ENCODE assay signal across 29 cellular contexts in genomic region chr4:136662539-136662938, GRCh38.
DNase-seq lines count a peak whose midpoint lies in the region; TF ChIP-seq lines count a peak whose summit lies in the region.
"Had no signal": no experiment of that assay in that cellular context is flagged by ENCODE, and none has a peak within 500 bp of the region (broad histone marks: within the 10 kb centered on the region; RNA-seq: fewer than 3 reads in every experiment).

No MANE protein-coding gene starts in this region.

- H3K27me3 ChIP-seq in mesenchymal stem cell (ENCODE audit: control insufficient read depth in 1 of 2, insufficient read depth in 1 of 2, low read length in 2 of 2) (no peaks in the 10 kb centered on the region), mesendoderm (ENCODE audit: insufficient read depth, low read length, poor library complexity) (no peaks in the 10 kb centered on the region)
- H3K27me3 ChIP-seq: BE2C; BLaER1; BLaER1 treated with 17β-estradiol and CSF1 and Interleukin-3, amounts not matched to agents 10 nM and 100 nM had no signal

- H4K91ac ChIP-seq in mesenchymal stem cell (ENCODE audit: low read length): no peak overlapping the region

- no peak overlapping the region for H4K5ac ChIP-seq in mesendoderm (ENCODE audit: low read length)

- H4K8ac ChIP-seq in mesenchymal stem cell (ENCODE audit: low read length) (no peak overlapping the region), mesendoderm (ENCODE audit: low read depth, low read length) (no peak overlapping the region)

- H2AK5ac ChIP-seq in mesenchymal stem cell (ENCODE audit: low read length, severe bottlenecking): no peak overlapping the region
- no peak overlapping the region for H2AK5ac ChIP-seq in mesendoderm (ENCODE audit: low read length)

- POLR2A ChIA-PET in HEK293 (lab: Yijun Ruan, JAX): no interaction called here

- H2BK120ac ChIP-seq in mesenchymal stem cell (ENCODE audit: low read depth, low read length) (no peak overlapping the region), mesendoderm (ENCODE audit: low read depth, low read length) (no peak overlapping the region)

- H3K56ac ChIP-seq in mesendoderm (ENCODE audit: low read length): no peak overlapping the region

- H3K23ac ChIP-seq in mesenchymal stem cell (ENCODE audit: low read length in 2 of 2) (no peak overlapping the region), mesendoderm (ENCODE audit: low read length) (no peak overlapping the region)

- H3K14ac ChIP-seq in mesenchymal stem cell (ENCODE audit: low read length in 2 of 2): no peak overlapping the region

- no peaks in the 10 kb centered on the region for H3K36me3 ChIP-seq in HEK293 (ENCODE audit: control insufficient read depth in 2 of 2, insufficient read depth in 1 of 2, low read length in 2 of 2)
- H3K36me3 ChIP-seq in mesenchymal stem cell (ENCODE audit: control insufficient read depth in 1 of 2, insufficient read depth in 2 of 2, low read depth in 1 of 2, low read length in 2 of 2): no peaks in the 10 kb centered on the region
- no peaks in the 10 kb centered on the region for H3K36me3 ChIP-seq in mesendoderm (ENCODE audit: control insufficient read depth, insufficient read depth, low read length)
- H3K36me3 ChIP-seq: BE2C; BLaER1; BLaER1 treated with 17β-estradiol and CSF1 and Interleukin-3, amounts not matched to agents 10 nM and 100 nM had no signal

- no CpG with 5 or more reads among the region's 1 CpG for WGBS in mesenchymal stem cell
- WGBS in mesendoderm (ENCODE audit: extremely low coverage, insufficient coverage, low lambda C conversion rate): no CpG with 5 or more reads among the region's 1 CpG

- no peaks in the 10 kb centered on the region for H3K79me2 ChIP-seq in mesendoderm (ENCODE audit: control insufficient read depth, insufficient read depth, low read length)

- H3K4ac ChIP-seq in mesenchymal stem cell (ENCODE audit: low read depth in 1 of 2, low read length in 2 of 2) (no peak overlapping the region), mesendoderm (ENCODE audit: low read depth, low read length) (no peak overlapping the region)

- no peak overlapping the region for H2BK12ac ChIP-seq in mesenchymal stem cell (ENCODE audit: low read length in 2 of 2)

- no peaks in the 10 kb centered on the region for H3K9me3 ChIP-seq in HEK293 (ENCODE audit: control insufficient read depth, insufficient read depth, low read depth, low read length)
- peaks cover 28% of the 10 kb centered on the region for H3K9me3 ChIP-seq in mesenchymal stem cell (ENCODE audit: control insufficient read depth, low read length)
- H3K9me3 ChIP-seq: A549; BE2C; BLaER1; BLaER1 treated with 17β-estradiol and CSF1 and Interleukin-3, amounts not matched to agents 10 nM and 100 nM; Caco-2 had no signal

- no peak for DNase-seq in mesenchymal stem cell
- DNase-seq in mesendoderm: no peak
- DNase-seq in NCI-H446 (lab: John Stamatoyannopoulos, UW): no peak
- DNase-seq: 8988T; ACHN; AML-193; BE2C; C1 segment of cervical spinal cord; Caco-2; Calu3; CD4-positive, alpha-beta memory T cell; CD4-positive, alpha-beta T cell; CD4-positive, CD25-positive, alpha-beta regulatory T cell; CD8-positive, alpha-beta memory T cell; CD8-positive, alpha-beta T cell; COR-L47; DMS 273 treated with DMSO at 0.1 percent for 48 hours; DMS153; DMS53; DMS79; DMS79 treated with DMSO at 0.1 percent for 48 hours; DND-41; EL had no signal

- H3K79me1 ChIP-seq in mesenchymal stem cell (replicated peaks; ENCODE audit: low read length, poor library complexity, severe bottlenecking): no peaks in the 10 kb centered on the region
- no peaks in the 10 kb centered on the region for H3K79me1 ChIP-seq in mesendoderm (ENCODE audit: low read length)

- no peak for TF ChIP-seq CTCF in HEK293 (tag by site-specific recombination; IDR thresholded peaks at IDR 0.05)

- H3K4me2 ChIP-seq in mesenchymal stem cell (ENCODE audit: low read length, poor library complexity, severe bottlenecking) (no peak overlapping the region), mesendoderm (ENCODE audit: low read length) (no peak overlapping the region)
- H3K4me2 ChIP-seq: A549; BLaER1; BLaER1 treated with 17β-estradiol and CSF1 and Interleukin-3, amounts not matched to agents 10 nM and 100 nM had no signal

- peak overlapping the region; percentile 19 for H2BK5ac ChIP-seq in mesenchymal stem cell (ENCODE audit: low read depth, low read length, poor library complexity, severe bottlenecking)
- no peak overlapping the region for H2BK5ac ChIP-seq in mesendoderm (ENCODE audit: low read length)

- H3K18ac ChIP-seq in mesenchymal stem cell (ENCODE audit: low read depth in 1 of 2, low read length in 2 of 2): no peak overlapping the region
- no peak overlapping the region for H3K18ac ChIP-seq in mesendoderm (ENCODE audit: low read length)

- no peak overlapping the region for H3K9ac ChIP-seq in mesenchymal stem cell (ENCODE audit: low read length)
- no peak overlapping the region for H3K9ac ChIP-seq in mesendoderm (ENCODE audit: low read length)
- H3K9ac ChIP-seq: BLaER1; BLaER1 treated with 17β-estradiol and CSF1 and Interleukin-3, amounts not matched to agents 10 nM and 100 nM had no signal

- no peak overlapping the region for H2BK15ac ChIP-seq in mesenchymal stem cell (ENCODE audit: low read depth, poor library complexity, severe bottlenecking)
- H2BK15ac ChIP-seq in mesendoderm (replicated peaks; ENCODE audit: low read depth): no peak overlapping the region

- CTCF ChIA-PET in HEK293 (lab: Yijun Ruan, JAX): no interaction called here

- H2AFZ ChIP-seq in mesenchymal stem cell (ENCODE audit: low read depth, low read length): no peak overlapping the region

- H3K4me1 ChIP-seq in HEK293 (ENCODE audit: control insufficient read depth, insufficient read depth, low read length) (no peaks in the 10 kb centered on the region), mesenchymal stem cell (ENCODE audit: control insufficient read depth, insufficient read depth, low read depth, low read length) (no peaks in the 10 kb centered on the region), mesendoderm (ENCODE audit: control insufficient read depth, low read depth, low read length) (no peaks in the 10 kb centered on the region)
- H3K4me1 ChIP-seq: A549; BE2C; BLaER1; BLaER1 treated with 17β-estradiol and CSF1 and Interleukin-3, amounts not matched to agents 10 nM and 100 nM; Caco-2 had no signal

- H3K4me3 ChIP-seq in HEK293 (ENCODE audit: low read depth, low read length) (no peak overlapping the region), mesenchymal stem cell (ENCODE audit: insufficient read depth in 1 of 2, low read depth in 1 of 2, low read length in 2 of 2) (peak overlapping the region in 1 of 2 experiments; percentile 2), mesendoderm (ENCODE audit: low read length) (no peak overlapping the region)
- H3K4me3 ChIP-seq: A549; BLaER1; BLaER1 treated with 17β-estradiol and CSF1 and Interleukin-3, amounts not matched to agents 10 nM and 100 nM had no signal

- H3K27ac ChIP-seq in HEK293 (ENCODE audit: extremely low read depth, low read depth, low read length) (no peak overlapping the region), mesenchymal stem cell (ENCODE audit: low read length, poor library complexity, severe bottlenecking) (no peak overlapping the region), mesendoderm (ENCODE audit: low read depth, low read length) (no peak overlapping the region)
- H3K27ac ChIP-seq: 22Rv1; A549; BLaER1; BLaER1 treated with 17β-estradiol and CSF1 and Interleukin-3, amounts not matched to agents 10 nM and 100 nM; C4-2B had no signal

TF ChIP-seq in HEK293, 187 proteins besides CTCF, POLR2A, EP300 and RAD21:
- TF ChIP-seq ZNF558 (tag by site-specific recombination; IDR thresholded peaks at IDR 0.05): peak; percentile 93
- TF ChIP-seq ZNF654 (tag by site-specific recombination; IDR thresholded peaks at IDR 0.05; ENCODE audit: low read depth): no peak
- TF ChIP-seq SETDB1 (IDR thresholded peaks at IDR 0.05; ENCODE audit: insufficient read length, low read length): peak; percentile 42
